In genomic region chr19:32692727-32693061, GRCh38 we compare ENCODE assay signal across 8 cellular contexts. TPM values are rescaled to one million over a fixed set of nuclear protein-coding genes. Genes with fewer than 3 reads are reported as not detected.
A peak's percentile ranks its signal among the peaks of the same experiment; 100 is the strongest.
DNase-seq lines count a peak whose midpoint lies in the region; ATAC-seq and TF ChIP-seq lines count a peak whose summit lies in the region.

No MANE protein-coding gene starts in this region.

- 93 to 94% methylated on average over 6 to 7 of the region's 7 CpGs for WGBS in endodermal cell (ENCODE audit: insufficient coverage in 1 of 2, insufficient read length in 1 of 2), 2 experiments

- H3K79me2 ChIP-seq in OCI-LY1 (ENCODE audit: insufficient read depth, low read length) (peaks cover 15% of the 10 kb centered on the region), parathyroid adenoma (peaks cover 45% of the 10 kb centered on the region)

- H3K9ac ChIP-seq in OCI-LY1 (ENCODE audit: low read length) (peak overlapping the region; percentile 88), endodermal cell (ENCODE audit: extremely low read depth, low read length, poor library complexity, severe bottlenecking) (no peak overlapping the region), parathyroid adenoma (peak overlapping the region; percentile 16)

- H3K4me3 ChIP-seq in OCI-LY1 (ENCODE audit: low read depth, low read length, poor library complexity, severe bottlenecking) (peak overlapping the region; percentile 72), endodermal cell (ENCODE audit: low read length) (peak overlapping the region; percentile 56), parathyroid adenoma (ENCODE audit: low read depth, low read length) (peak overlapping the region; percentile 66)

- DNase-seq in NCI-H1092 treated with DMSO at 0.1 percent for 48 hours (lab: John Stamatoyannopoulos, UW) (peak; percentile 5), NCI-H1092 (lab: John Stamatoyannopoulos, UW) (no peak), endodermal cell (no peak), GM13977 (ENCODE audit: low spot score) (no peak), SHP77 (lab: John Stamatoyannopoulos, UW) (no peak)

- H3K4me1 ChIP-seq in OCI-LY1 (ENCODE audit: insufficient read depth, low read length, severe bottlenecking) = peaks cover 47% of the 10 kb centered on the region
- H3K4me1 ChIP-seq in endodermal cell (ENCODE audit: control insufficient read depth, insufficient read depth, low read length) = no peaks in the 10 kb centered on the region
- peaks cover 31% of the 10 kb centered on the region for H3K4me1 ChIP-seq in parathyroid adenoma

- no peak overlapping the region for H3K27ac Mint-ChIP-seq in endodermal cell

- peak overlapping the region; percentile 50 for H3K27ac ChIP-seq in OCI-LY1 (ENCODE audit: low read depth, low read length, poor library complexity, severe bottlenecking)
- no peak overlapping the region for H3K27ac ChIP-seq in endodermal cell (ENCODE audit: low read depth, low read length)
- peak overlapping the region; percentile 70 for H3K27ac ChIP-seq in parathyroid adenoma

- H2AFZ ChIP-seq in OCI-LY1 (ENCODE audit: low read length) = no peak overlapping the region
- peak overlapping the region; percentile 69 for H2AFZ ChIP-seq in parathyroid adenoma

- peaks cover 29% of the 10 kb centered on the region for H3K4me1 Mint-ChIP-seq in endodermal cell

- H3K9me2 ChIP-seq in OCI-LY1 (ENCODE audit: low read depth, low read length) = no peaks in the 10 kb centered on the region

- no peak for TF ChIP-seq CTCF in OCI-LY1 (IDR thresholded peaks at IDR 0.05; ENCODE audit: low read length)
- no peak for TF ChIP-seq CTCF in endodermal cell (conservative IDR thresholded peaks at IDR 0.05)
- no peak for TF ChIP-seq CTCF in parathyroid adenoma (IDR thresholded peaks at IDR 0.05)
- TF ChIP-seq CTCF in GM13977 (IDR thresholded peaks at IDR 0.05; ENCODE audit: extremely low read depth, insufficient read depth, missing control alignments) = no peak

- H4K20me1 ChIP-seq in OCI-LY1 (ENCODE audit: insufficient read depth, low read length) = no peaks in the 10 kb centered on the region

- ATAC-seq in GM21515 (IDR thresholded peaks at IDR 0.05; ENCODE audit: unreplicated experiment) = no peak

- in situ Hi-C loops in GM13977 (cut with MboI; ENCODE audit: low pct_unique_long_range_greater_than_20kb, low sequenced_read_pairs, unreplicated experiment) = no loop called here

- peaks cover 7% of the 10 kb centered on the region for H3K27me3 Mint-ChIP-seq in endodermal cell (ENCODE audit: insufficient read depth)

- H3K4me2 ChIP-seq in OCI-LY1 (ENCODE audit: low read length) (peak overlapping the region; percentile 89), parathyroid adenoma (ENCODE audit: low read length) (peak overlapping the region; percentile 72)

- no peaks in the 10 kb centered on the region for H3K27me3 ChIP-seq in OCI-LY1 (ENCODE audit: insufficient read depth, low read length)
- no peaks in the 10 kb centered on the region for H3K27me3 ChIP-seq in endodermal cell (ENCODE audit: control insufficient read depth, insufficient read depth, low read length, poor library complexity, severe bottlenecking)
- no peaks in the 10 kb centered on the region for H3K27me3 ChIP-seq in parathyroid adenoma (ENCODE audit: control insufficient read depth, insufficient read depth, low read length)

- H3K36me3 ChIP-seq in OCI-LY1 (ENCODE audit: insufficient read depth, low read length) = peaks cover 45% of the 10 kb centered on the region
- no peaks in the 10 kb centered on the region for H3K36me3 ChIP-seq in endodermal cell (ENCODE audit: control insufficient read depth, insufficient read depth, low read length)
- no peaks in the 10 kb centered on the region for H3K36me3 ChIP-seq in parathyroid adenoma (ENCODE audit: control insufficient read depth, insufficient read depth, low read length)

- no peaks in the 10 kb centered on the region for H3K9me3 ChIP-seq in OCI-LY1 (ENCODE audit: low read length)
- H3K9me3 ChIP-seq in endodermal cell (ENCODE audit: control insufficient read depth, low read length) = peaks cover 14% of the 10 kb centered on the region
- no peaks in the 10 kb centered on the region for H3K9me3 ChIP-seq in parathyroid adenoma (ENCODE audit: control insufficient read depth, low read length)

- H3F3A ChIP-seq in OCI-LY1 (ENCODE audit: insufficient read depth, low read length) = no peaks in the 10 kb centered on the region; the same call in 1 of the 2 replicates

- H3K9me3 Mint-ChIP-seq in endodermal cell = peaks cover 12% of the 10 kb centered on the region

- peak overlapping the region; percentile 52 for H3K4me3 Mint-ChIP-seq in endodermal cell

- H3K36me3 Mint-ChIP-seq in endodermal cell (ENCODE audit: low read depth) = peaks cover 18% of the 10 kb centered on the region

RNA-seq across cellular contexts. Expression of gene NUDT19, which starts 1.1 kb away (rescaled TPM):
- total RNA-seq in endodermal cell = 1 to 10 TPM; 5.8 to 6.8 TPM
- polyA plus RNA-seq in endodermal cell (2013, experiment 1 of 2) = 4.3 TPM
- 5.0 TPM for polyA plus RNA-seq in endodermal cell (2013, experiment 2 of 2)

RNA-seq across cellular contexts. Expression of gene RGS9BP, which starts 17.0 kb away (rescaled TPM):
- not detected for total RNA-seq in endodermal cell
- 0.11 TPM for polyA plus RNA-seq in endodermal cell (2013, experiment 1 of 2)
- polyA plus RNA-seq in endodermal cell (2013, experiment 2 of 2) = 0.08 TPM

RNA-seq across cellular contexts. Expression of gene ANKRD27, which starts 17.7 kb away (rescaled TPM):
- 10 to 100 TPM; 35.1 to 35.9 TPM for total RNA-seq in endodermal cell
- polyA plus RNA-seq in endodermal cell (2013, experiment 1 of 2) = 22.0 TPM
- polyA plus RNA-seq in endodermal cell (2013, experiment 2 of 2) = 20.3 TPM

RNA-seq across cellular contexts. Expression of gene TDRD12, which starts 26.9 kb away (rescaled TPM):
- total RNA-seq in endodermal cell = under 1 TPM; 0.20 to 0.84 TPM
- 0.18 TPM for polyA plus RNA-seq in endodermal cell (2013, experiment 1 of 2)
- polyA plus RNA-seq in endodermal cell (2013, experiment 2 of 2) = 0.79 TPM
